Comparison of ENCODE assay signal across 1 cellular context in genomic region chr6:135054238-135054574, GRCh38.
TF ChIP-seq lines count a peak whose summit lies in the region.

No MANE protein-coding gene starts in this region.

TF ChIP-seq in H1, 55 proteins besides CTCF, POLR2A, EP300 and RAD21 (continued from another document):
- TF ChIP-seq SAP30 (IDR thresholded peaks at IDR 0.05; ENCODE audit: insufficient read depth, insufficient replicate concordance, low read length), result no peak
TF ChIP-seq in H1: peak in this region for 0.
